In genomic region chr2:230912046-230912445, GRCh38 we compare ENCODE assay signal across 1 cellular context.
TF ChIP-seq lines count a peak whose summit lies in the region.

No MANE protein-coding gene starts in this region.

TF ChIP-seq in GM12878, 131 proteins besides CTCF, POLR2A, EP300 and RAD21:
- no peak for TF ChIP-seq POLR2AphosphoS2 (IDR thresholded peaks at IDR 0.05; ENCODE audit: low read depth, low read length)
- TF ChIP-seq STAT3 (IDR thresholded peaks at IDR 0.05; ENCODE audit: low read depth, low read length) = no peak
- no peak for TF ChIP-seq FOS (IDR thresholded peaks at IDR 0.05; ENCODE audit: borderline replicate concordance, extremely low read depth, insufficient read length)
- TF ChIP-seq, protein P1, sequence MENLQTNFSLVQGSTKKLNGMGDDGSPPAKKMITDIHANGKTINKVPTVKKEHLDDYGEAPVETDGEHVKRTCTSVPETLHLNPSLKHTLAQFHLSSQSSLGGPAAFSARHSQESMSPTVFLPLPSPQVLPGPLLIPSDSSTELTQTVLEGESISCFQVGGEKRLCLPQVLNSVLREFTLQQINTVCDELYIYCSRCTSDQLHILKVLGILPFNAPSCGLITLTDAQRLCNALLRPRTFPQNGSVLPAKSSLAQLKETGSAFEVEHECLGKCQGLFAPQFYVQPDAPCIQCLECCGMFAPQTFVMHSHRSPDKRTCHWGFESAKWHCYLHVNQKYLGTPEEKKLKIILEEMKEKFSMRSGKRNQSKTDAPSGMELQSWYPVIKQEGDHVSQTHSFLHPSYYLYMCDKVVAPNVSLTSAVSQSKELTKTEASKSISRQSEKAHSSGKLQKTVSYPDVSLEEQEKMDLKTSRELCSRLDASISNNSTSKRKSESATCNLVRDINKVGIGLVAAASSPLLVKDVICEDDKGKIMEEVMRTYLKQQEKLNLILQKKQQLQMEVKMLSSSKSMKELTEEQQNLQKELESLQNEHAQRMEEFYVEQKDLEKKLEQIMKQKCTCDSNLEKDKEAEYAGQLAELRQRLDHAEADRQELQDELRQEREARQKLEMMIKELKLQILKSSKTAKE (IDR thresholded peaks at IDR 0.05; ENCODE audit: low read depth, poor library complexity, severe bottlenecking) = no peak
- TF ChIP-seq SMARCA5 (IDR thresholded peaks at IDR 0.05) = no peak
- TF ChIP-seq ZBTB11 (CRISPR knock-in tag; IDR thresholded peaks at IDR 0.05) = no peak
- TF ChIP-seq, protein P2, sequence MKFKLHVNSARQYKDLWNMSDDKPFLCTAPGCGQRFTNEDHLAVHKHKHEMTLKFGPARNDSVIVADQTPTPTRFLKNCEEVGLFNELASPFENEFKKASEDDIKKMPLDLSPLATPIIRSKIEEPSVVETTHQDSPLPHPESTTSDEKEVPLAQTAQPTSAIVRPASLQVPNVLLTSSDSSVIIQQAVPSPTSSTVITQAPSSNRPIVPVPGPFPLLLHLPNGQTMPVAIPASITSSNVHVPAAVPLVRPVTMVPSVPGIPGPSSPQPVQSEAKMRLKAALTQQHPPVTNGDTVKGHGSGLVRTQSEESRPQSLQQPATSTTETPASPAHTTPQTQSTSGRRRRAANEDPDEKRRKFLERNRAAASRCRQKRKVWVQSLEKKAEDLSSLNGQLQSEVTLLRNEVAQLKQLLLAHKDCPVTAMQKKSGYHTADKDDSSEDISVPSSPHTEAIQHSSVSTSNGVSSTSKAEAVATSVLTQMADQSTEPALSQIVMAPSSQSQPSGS (IDR thresholded peaks at IDR 0.05; ENCODE audit: low read length) = no peak
- TF ChIP-seq ELK1 (IDR thresholded peaks at IDR 0.05; ENCODE audit: low read depth, low read length) = no peak
- TF ChIP-seq FOXM1 (IDR thresholded peaks at IDR 0.05; ENCODE audit: low read depth, low read length) = no peak
- TF ChIP-seq TBL1XR1 (IDR thresholded peaks at IDR 0.05; ENCODE audit: low read depth, low read length) = no peak
- TF ChIP-seq IKZF2 (IDR thresholded peaks at IDR 0.05) = no peak
- no peak for TF ChIP-seq SP1 (IDR thresholded peaks at IDR 0.05; ENCODE audit: low read depth, low read length)
- TF ChIP-seq CBFB (IDR thresholded peaks at IDR 0.05; ENCODE audit: low read depth) = no peak
